Comparison of ENCODE assay signal across 22 cellular contexts in genomic region chr5:110908848-110909247, GRCh38.
"Had no signal": no experiment of that assay in that cellular context is flagged by ENCODE, and none has a peak within 500 bp of the region (broad histone marks: within the 10 kb centered on the region; RNA-seq: fewer than 3 reads in every experiment).

No MANE protein-coding gene starts in this region.

- FAIRE-seq: HTR-8/SVneo had no signal

- ATAC-seq: Panc1, Right ventricle myocardium inferior had no signal

- H3K9me3 ChIP-seq: SJCRH30 had no signal

- DNase-seq: Kasumi-1, KG1, MM.1S, NCI-H1092 treated with DMSO at 0.1 percent for 48 hours, NCI-H1436, NCI-H187, NCI-H2029, NCI-H2081 treated with DMSO at 0.1 percent for 48 hours, NCI-H2171, NCI-H226, NCI-H446, NCI-H510A, NCI-H524 treated with DMSO at 0.1 percent for 48 hours, NCI-H69, NCI-H774, SHP77 treated with DMSO at 0.1 percent for 48 hours, SJCRH30 had no signal

- H3K27ac ChIP-seq: HL-60, RWPE1, SJCRH30 had no signal

- H3K4me3 ChIP-seq: SJCRH30 had no signal

- H3K4me1 ChIP-seq: SJCRH30 had no signal

- H3K27me3 ChIP-seq: SJCRH30 had no signal

- H3K36me3 ChIP-seq: SJCRH30 had no signal
